Comparison of ENCODE assay signal across 1 cellular context in the genomic region with DNA sequence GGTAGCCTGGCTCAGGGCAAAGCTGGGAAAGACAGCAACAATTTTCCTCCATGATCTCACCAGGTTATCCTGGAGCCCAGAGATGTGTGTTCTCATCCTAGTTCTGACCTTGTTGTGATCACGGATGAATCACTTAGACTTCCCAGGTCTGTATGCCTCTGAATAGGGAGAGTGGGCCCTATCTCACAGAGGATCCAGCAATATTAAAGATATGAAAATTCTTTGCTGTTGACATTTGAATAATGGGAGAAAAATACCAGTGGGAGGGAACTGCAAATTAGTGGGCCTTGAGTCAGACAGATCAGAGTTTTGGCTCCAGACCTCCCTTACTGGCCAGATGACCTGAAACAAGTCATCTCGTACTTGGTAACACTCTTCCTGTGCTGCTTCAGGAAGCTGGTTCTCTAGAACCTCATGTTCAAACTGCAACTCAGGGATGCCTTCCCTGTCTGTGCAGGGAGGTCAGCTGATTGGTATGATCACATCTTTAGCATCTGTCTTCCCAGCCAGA.
TF ChIP-seq lines count a peak whose summit lies in the region.

No MANE protein-coding gene starts in this region.

TF ChIP-seq in WTC11, 78 proteins besides CTCF, POLR2A, EP300 and RAD21 (continued from another document):
- TF ChIP-seq, protein P1, sequence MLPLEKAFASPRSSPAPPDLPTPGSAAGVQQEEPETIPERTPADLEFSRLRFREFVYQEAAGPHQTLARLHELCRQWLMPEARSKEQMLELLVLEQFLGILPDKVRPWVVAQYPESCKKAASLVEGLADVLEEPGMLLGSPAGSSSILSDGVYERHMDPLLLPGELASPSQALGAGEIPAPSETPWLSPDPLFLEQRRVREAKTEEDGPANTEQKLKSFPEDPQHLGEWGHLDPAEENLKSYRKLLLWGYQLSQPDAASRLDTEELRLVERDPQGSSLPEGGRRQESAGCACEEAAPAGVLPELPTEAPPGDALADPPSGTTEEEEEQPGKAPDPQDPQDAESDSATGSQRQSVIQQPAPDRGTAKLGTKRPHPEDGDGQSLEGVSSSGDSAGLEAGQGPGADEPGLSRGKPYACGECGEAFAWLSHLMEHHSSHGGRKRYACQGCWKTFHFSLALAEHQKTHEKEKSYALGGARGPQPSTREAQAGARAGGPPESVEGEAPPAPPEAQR (CRISPR knock-in tag; IDR thresholded peaks at IDR 0.05) = no peak
- TF ChIP-seq, protein P2, sequence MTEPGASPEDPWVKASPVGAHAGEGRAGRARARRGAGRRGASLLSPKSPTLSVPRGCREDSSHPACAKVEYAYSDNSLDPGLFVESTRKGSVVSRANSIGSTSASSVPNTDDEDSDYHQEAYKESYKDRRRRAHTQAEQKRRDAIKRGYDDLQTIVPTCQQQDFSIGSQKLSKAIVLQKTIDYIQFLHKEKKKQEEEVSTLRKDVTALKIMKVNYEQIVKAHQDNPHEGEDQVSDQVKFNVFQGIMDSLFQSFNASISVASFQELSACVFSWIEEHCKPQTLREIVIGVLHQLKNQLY (CRISPR knock-in tag; IDR thresholded peaks at IDR 0.05) = no peak
- no peak for TF ChIP-seq NR2C2 (CRISPR knock-in tag; IDR thresholded peaks at IDR 0.05)
- no peak for TF ChIP-seq KAT7 (CRISPR knock-in tag; IDR thresholded peaks at IDR 0.05; ENCODE audit: borderline replicate concordance)
TF ChIP-seq in WTC11: peak in this region for 0.
